Comparison of ENCODE assay signal across 10 cellular contexts in genomic region chr13:42875448-42876269, GRCh38.
DNase-seq lines count a peak whose midpoint lies in the region; ATAC-seq, FAIRE-seq and TF ChIP-seq lines count a peak whose summit lies in the region.
"Had no signal": no experiment of that assay in that cellular context is flagged by ENCODE, and none has a peak within 500 bp of the region (broad histone marks: within the 10 kb centered on the region; RNA-seq: fewer than 3 reads in every experiment).

No MANE protein-coding gene starts in this region.

- FAIRE-seq in urothelium cell line (lab: Jason Lieb, UNC): no peak

- peak; percentile 68 for TF ChIP-seq CTCF in brain microvascular endothelial cell (IDR thresholded peaks at IDR 0.05; ENCODE audit: low read depth, low read length, missing control alignments)

- peaks cover 24% of the 10 kb centered on the region for H3K27me3 Mint-ChIP-seq in activated CD4-positive, alpha-beta T cell treated with anti-CD3 and anti-CD28 coated beads, Interleukin-2, amount 10 ng/mL, durations not matched to agents 24 days and 14 days

- no peak overlapping the region for H3K4me3 ChIP-seq in brain microvascular endothelial cell (ENCODE audit: low read depth, low read length)
- H3K4me3 ChIP-seq: BLaER1 treated with 17β-estradiol and CSF1 and Interleukin-3, amounts not matched to agents 10 nM and 100 nM had no signal

- peaks cover 2% of the 10 kb centered on the region for H3K36me3 Mint-ChIP-seq in activated CD4-positive, alpha-beta T cell treated with anti-CD3 and anti-CD28 coated beads, Interleukin-2, amount 10 ng/mL, durations not matched to agents 24 days and 14 days (ENCODE audit: low read depth)
- H3K36me3 Mint-ChIP-seq in stimulated activated effector memory CD8-positive, alpha-beta T cell treated with anti-CD3 and anti-CD28 coated beads, Interleukin-12 subunit alpha, Interleukin-12 subunit beta, amount 100 ng/mL, for 72 hours: no peaks in the 10 kb centered on the region

- intact Hi-C loops in activated CD4-positive, alpha-beta T cell treated with anti-CD3 and anti-CD28 coated beads, Interleukin-2, amount 10 ng/mL, durations not matched to agents 24 days and 14 days (cut with micrococcal nuclease): no loop called here

- peak overlapping the region; percentile 81 for H3K27ac ChIP-seq in brain microvascular endothelial cell
- H3K27ac ChIP-seq: HL-60 had no signal

- peak; percentile 8 for ATAC-seq in HG03175 (IDR thresholded peaks at IDR 0.05; ENCODE audit: unreplicated experiment)
- peak; percentile 6 for ATAC-seq in stimulated activated effector memory CD8-positive, alpha-beta T cell treated with anti-CD3 and anti-CD28 coated beads, Interleukin-12 subunit alpha, Interleukin-12 subunit beta, amount 100 ng/mL, for 72 hours

- H3K36me3 ChIP-seq in brain microvascular endothelial cell (replicated peaks): no peaks in the 10 kb centered on the region
- H3K36me3 ChIP-seq: BLaER1 treated with 17β-estradiol and CSF1 and Interleukin-3, amounts not matched to agents 10 nM and 100 nM had no signal

- H3K4me3 Mint-ChIP-seq in activated CD4-positive, alpha-beta T cell treated with anti-CD3 and anti-CD28 coated beads, Interleukin-2, amount 10 ng/mL, durations not matched to agents 24 days and 14 days: no peak overlapping the region
- H3K4me3 Mint-ChIP-seq in stimulated activated effector memory CD8-positive, alpha-beta T cell treated with anti-CD3 and anti-CD28 coated beads, Interleukin-12 subunit alpha, Interleukin-12 subunit beta, amount 100 ng/mL, for 72 hours: no peak overlapping the region

- peak; percentile 53 for DNase-seq in activated CD4-positive, alpha-beta T cell treated with anti-CD3 and anti-CD28 coated beads, Interleukin-2, amount 10 ng/mL, durations not matched to agents 24 days and 14 days
- DNase-seq in activated CD4-positive, alpha-beta T cell treated with anti-CD3 and anti-CD28 coated beads for 48 hours: no peak
- peak; percentile 79 for DNase-seq in brain microvascular endothelial cell
- DNase-seq in stimulated activated effector memory CD8-positive, alpha-beta T cell treated with anti-CD3 and anti-CD28 coated beads, Interleukin-12 subunit alpha, Interleukin-12 subunit beta, amount 100 ng/mL, for 72 hours (ENCODE audit: low spot score in 2 of 2): no peak
- no peak for DNase-seq in urothelium cell line (ENCODE audit: low spot score)
- no peak for DNase-seq in 8988T
- no peak for DNase-seq in HT-29 (ENCODE audit: low spot score)

- no peaks in the 10 kb centered on the region for H3K27me3 ChIP-seq in brain microvascular endothelial cell (replicated peaks)
- H3K27me3 ChIP-seq: BLaER1 treated with 17β-estradiol and CSF1 and Interleukin-3, amounts not matched to agents 10 nM and 100 nM had no signal

- H3K9me3 Mint-ChIP-seq in activated CD4-positive, alpha-beta T cell treated with anti-CD3 and anti-CD28 coated beads, Interleukin-2, amount 10 ng/mL, durations not matched to agents 24 days and 14 days: no peaks in the 10 kb centered on the region
- H3K9me3 Mint-ChIP-seq in stimulated activated effector memory CD8-positive, alpha-beta T cell treated with anti-CD3 and anti-CD28 coated beads, Interleukin-12 subunit alpha, Interleukin-12 subunit beta, amount 100 ng/mL, for 72 hours: no peaks in the 10 kb centered on the region

- in situ Hi-C loops in brain microvascular endothelial cell (cut with HindIII; ENCODE audit: low pct_ligation_motif_present, low sequenced_read_pairs): no loop called here

- H3K27ac Mint-ChIP-seq in activated CD4-positive, alpha-beta T cell treated with anti-CD3 and anti-CD28 coated beads, Interleukin-2, amount 10 ng/mL, durations not matched to agents 24 days and 14 days: no peak overlapping the region
- no peak overlapping the region for H3K27ac Mint-ChIP-seq in stimulated activated effector memory CD8-positive, alpha-beta T cell treated with anti-CD3 and anti-CD28 coated beads, Interleukin-12 subunit alpha, Interleukin-12 subunit beta, amount 100 ng/mL, for 72 hours

- H3K4me1 Mint-ChIP-seq in activated CD4-positive, alpha-beta T cell treated with anti-CD3 and anti-CD28 coated beads, Interleukin-2, amount 10 ng/mL, durations not matched to agents 24 days and 14 days: peaks cover 11% of the 10 kb centered on the region
- H3K4me1 Mint-ChIP-seq in stimulated activated effector memory CD8-positive, alpha-beta T cell treated with anti-CD3 and anti-CD28 coated beads, Interleukin-12 subunit alpha, Interleukin-12 subunit beta, amount 100 ng/mL, for 72 hours: peaks cover 10% of the 10 kb centered on the region

Comparison
In these comparisons a context has a peak if more than half of its experiments do, and no peak if none do; other contexts are left out.
1. DNase-seq: peak in activated CD4-positive, alpha-beta T cell treated with anti-CD3 and anti-CD28 coated beads, Interleukin-2, amount 10 ng/mL, durations not matched to agents 24 days and 14 days (single experiment) and brain microvascular endothelial cell (single experiment); none in activated CD4-positive, alpha-beta T cell treated with anti-CD3 and anti-CD28 coated beads for 48 hours (single experiment), stimulated activated effector memory CD8-positive, alpha-beta T cell treated with anti-CD3 and anti-CD28 coated beads, Interleukin-12 subunit alpha, Interleukin-12 subunit beta, amount 100 ng/mL, for 72 hours (0 of 2), urothelium cell line (single experiment), 8988T (single experiment) and HT-29 (single experiment).